Comparison of ENCODE assay signal across 18 cellular contexts in genomic region chr6:30774701-30775100, GRCh38. TPM values are rescaled to one million over a fixed set of nuclear protein-coding genes. Genes with fewer than 3 reads are reported as not detected.
DNase-seq lines count a peak whose midpoint lies in the region; ATAC-seq and TF ChIP-seq lines count a peak whose summit lies in the region.
"Had no signal": no experiment of that assay in that cellular context is flagged by ENCODE, and none has a peak within 500 bp of the region (broad histone marks: within the 10 kb centered on the region; RNA-seq: fewer than 3 reads in every experiment).

No MANE protein-coding gene starts in this region.

- H3K4me1 ChIP-seq in mammary epithelial cell (ENCODE audit: insufficient read depth, low read length) (peaks cover 15% of the 10 kb centered on the region), mesenchymal stem cell (ENCODE audit: control insufficient read depth, insufficient read depth, low read depth, low read length) (peaks cover 17% of the 10 kb centered on the region), gastrocnemius medialis (peaks cover 14% of the 10 kb centered on the region in 2 donors), vagina (peaks cover 23% of the 10 kb centered on the region), ovary (ENCODE audit: insufficient read depth) (peaks cover 8% of the 10 kb centered on the region)

- H3K9ac ChIP-seq in mammary epithelial cell (ENCODE audit: insufficient read depth, low read length) (no peak overlapping the region), mesenchymal stem cell (ENCODE audit: low read length) (no peak overlapping the region)

- no peak overlapping the region for H2AFZ ChIP-seq in mammary epithelial cell (ENCODE audit: low read depth, low read length)
- H2AFZ ChIP-seq in mesenchymal stem cell (ENCODE audit: low read depth, low read length), result no peak overlapping the region

- peak overlapping the region; percentile 4 for H4K91ac ChIP-seq in mesenchymal stem cell (ENCODE audit: low read length)

- no peak for TF ChIP-seq EP300 in ovary (IDR thresholded peaks at IDR 0.05)

- H3K9me3 Mint-ChIP-seq in activated CD4-positive, alpha-beta T cell treated with anti-CD3 and anti-CD28 coated beads, Interleukin-2, amount 10 ng/mL, durations not matched to agents 24 days and 14 days, result peaks cover 5% of the 10 kb centered on the region

- no peaks in the 10 kb centered on the region for H3K79me2 ChIP-seq in mammary epithelial cell (ENCODE audit: insufficient read depth, low read length)

- peak overlapping the region; percentile 82 for H2BK120ac ChIP-seq in mesenchymal stem cell (ENCODE audit: low read depth, low read length)

- intact Hi-C loops in activated CD4-positive, alpha-beta T cell treated with anti-CD3 and anti-CD28 coated beads, Interleukin-2, amount 10 ng/mL, durations not matched to agents 24 days and 14 days (cut with micrococcal nuclease), result no loop called here
- intact Hi-C loops in mammary epithelial cell (cut with micrococcal nuclease), result no loop called here
- intact Hi-C loops in gastrocnemius medialis (cut with DNase I; ENCODE audit: low total_unique reads), result no loop called here
- intact Hi-C loops in vagina (cut with DNase I), result no loop called here
- intact Hi-C loops in ovary (cut with DNase I), result loop anchor here in 1 of 4 donors (5.0 kb wide), 1 partner anchor 32 kb away; the partner anchor contains the start of genes FLOT1 and IER3

- peaks cover 5% of the 10 kb centered on the region for H3K36me3 Mint-ChIP-seq in activated CD4-positive, alpha-beta T cell treated with anti-CD3 and anti-CD28 coated beads, Interleukin-2, amount 10 ng/mL, durations not matched to agents 24 days and 14 days (ENCODE audit: low read depth)

- H3K18ac ChIP-seq in mesenchymal stem cell (ENCODE audit: low read depth in 1 of 2, low read length in 2 of 2), result peak overlapping the region in 1 of 2 experiments; percentile 55

- H3K36me3 ChIP-seq in mammary epithelial cell (ENCODE audit: insufficient read depth, low read length), result no peaks in the 10 kb centered on the region
- no peaks in the 10 kb centered on the region for H3K36me3 ChIP-seq in mesenchymal stem cell (ENCODE audit: control insufficient read depth in 1 of 2, insufficient read depth in 2 of 2, low read depth in 1 of 2, low read length in 2 of 2)
- no peaks in the 10 kb centered on the region for H3K36me3 ChIP-seq in gastrocnemius medialis
- no peaks in the 10 kb centered on the region for H3K36me3 ChIP-seq in vagina
- no peaks in the 10 kb centered on the region for H3K36me3 ChIP-seq in ovary

- no peak overlapping the region for H3K23ac ChIP-seq in mesenchymal stem cell (ENCODE audit: low read length in 2 of 2)

- H3K27ac Mint-ChIP-seq in activated CD4-positive, alpha-beta T cell treated with anti-CD3 and anti-CD28 coated beads, Interleukin-2, amount 10 ng/mL, durations not matched to agents 24 days and 14 days, result peak overlapping the region; percentile 34

- peaks cover 2% of the 10 kb centered on the region for H3K79me1 ChIP-seq in mesenchymal stem cell (replicated peaks; ENCODE audit: low read length, poor library complexity, severe bottlenecking)

- no peak overlapping the region for H3K4me3 Mint-ChIP-seq in activated CD4-positive, alpha-beta T cell treated with anti-CD3 and anti-CD28 coated beads, Interleukin-2, amount 10 ng/mL, durations not matched to agents 24 days and 14 days

- peak overlapping the region; percentile 28 for H2AK5ac ChIP-seq in mesenchymal stem cell (ENCODE audit: low read length, severe bottlenecking)

- ATAC-seq in gastrocnemius medialis, result peak; percentile 59 to 70

- H3K4me3 ChIP-seq in mammary epithelial cell (replicated peaks in 1 of 3; ENCODE audit: insufficient read depth in 1 of 3, low read depth in 2 of 3, low read length in 3 of 3) (no peak overlapping the region), mesenchymal stem cell (ENCODE audit: insufficient read depth in 1 of 2, low read depth in 1 of 2, low read length in 2 of 2) (no peak overlapping the region), gastrocnemius medialis (no peak overlapping the region), vagina (no peak overlapping the region), ovary (no peak overlapping the region)

- H3K4me1 Mint-ChIP-seq in activated CD4-positive, alpha-beta T cell treated with anti-CD3 and anti-CD28 coated beads, Interleukin-2, amount 10 ng/mL, durations not matched to agents 24 days and 14 days, result peaks cover 71% of the 10 kb centered on the region

- no peaks in the 10 kb centered on the region for H3K9me3 ChIP-seq in mammary epithelial cell (replicated peaks; ENCODE audit: insufficient read depth, low read length)
- no peaks in the 10 kb centered on the region for H3K9me3 ChIP-seq in mesenchymal stem cell (ENCODE audit: control insufficient read depth, low read length)
- H3K9me3 ChIP-seq in gastrocnemius medialis, result no peaks in the 10 kb centered on the region
- no peaks in the 10 kb centered on the region for H3K9me3 ChIP-seq in vagina
- no peaks in the 10 kb centered on the region for H3K9me3 ChIP-seq in ovary

- no peak overlapping the region for H3K14ac ChIP-seq in mesenchymal stem cell (ENCODE audit: low read length in 2 of 2)

- no peak for DNase-seq in activated CD4-positive, alpha-beta T cell treated with anti-CD3 and anti-CD28 coated beads, Interleukin-2, amount 10 ng/mL, durations not matched to agents 24 days and 14 days
- no peak for DNase-seq in activated CD4-positive, alpha-beta T cell treated with anti-CD3 and anti-CD28 coated beads for 48 hours
- no peak for DNase-seq in mammary epithelial cell
- no peak for DNase-seq in mesenchymal stem cell
- DNase-seq in gastrocnemius medialis, result peak in 1 of 2 donors; percentile 49
- no peak for DNase-seq in stimulated activated CD4-positive, alpha-beta T cell treated with anti-CD3 and anti-CD28 coated beads, Interleukin-4, amount 100 ng/mL, for 1 hour
- DNase-seq in vagina (ENCODE audit: extremely low spot score in 2 of 2), result no peak
- DNase-seq in ovary, result no peak
- DNase-seq: C1 segment of cervical spinal cord, DMS153, EL, H7, Karpas-422, NCI-H187 treated with DMSO at 0.1 percent for 48 hours, NCI-H2171 treated with DMSO at 0.1 percent for 48 hours, NCI-H774, SIG-M5 had no signal

- dilution Hi-C loops in mammary epithelial cell (cut with HindIII; ENCODE audit: low sequenced_read_pairs), result loop anchor here (5.0 kb wide), 1 partner anchor 93 kb away; no protein-coding TSS in a partner anchor

- peak overlapping the region; percentile 75 to 80 for H2BK12ac ChIP-seq in mesenchymal stem cell (ENCODE audit: low read length in 2 of 2)

- H3K27ac ChIP-seq in mammary epithelial cell (ENCODE audit: insufficient read depth, low read depth, low read length), result no peak overlapping the region
- H3K27ac ChIP-seq in mesenchymal stem cell (ENCODE audit: low read length, poor library complexity, severe bottlenecking), result no peak overlapping the region
- H3K27ac ChIP-seq in gastrocnemius medialis, result no peak overlapping the region
- H3K27ac ChIP-seq in vagina, result no peak overlapping the region
- no peak overlapping the region for H3K27ac ChIP-seq in ovary
- H3K27ac ChIP-seq: 22Rv1 had no signal

- CTCF ChIA-PET in mammary epithelial cell (lab: Charles Lee; ENCODE audit: low non-redundant PET), result no interaction called here

- in situ Hi-C loops in mammary epithelial cell (cut with MboI; ENCODE audit: low sequenced_read_pairs in 2 of 2), result no loop called here
- in situ Hi-C loops in gastrocnemius medialis (cut with MboI; ENCODE audit: low sequenced_read_pairs in 4 of 4), result no loop called here

- no peak overlapping the region for H4K8ac ChIP-seq in mesenchymal stem cell (ENCODE audit: low read length)

- 91% methylated on average over 8 of the region's 8 CpGs for WGBS in mammary epithelial cell (ENCODE audit: low coverage, missing lambda C conversion rate)
- WGBS in mesenchymal stem cell, result 93% methylated on average over 7 of the region's 8 CpGs
- 82 to 89% (median 83%) methylated on average over 8 of the region's 8 CpGs for WGBS in ovary, 3 donors

- no peaks in the 10 kb centered on the region for H3K27me3 ChIP-seq in mammary epithelial cell (ENCODE audit: insufficient read depth, low read length)
- H3K27me3 ChIP-seq in mesenchymal stem cell (ENCODE audit: control insufficient read depth in 1 of 2, insufficient read depth in 1 of 2, low read length in 2 of 2), result no peaks in the 10 kb centered on the region
- no peaks in the 10 kb centered on the region for H3K27me3 ChIP-seq in gastrocnemius medialis
- no peaks in the 10 kb centered on the region for H3K27me3 ChIP-seq in vagina
- no peaks in the 10 kb centered on the region for H3K27me3 ChIP-seq in ovary

- TSS peak; percentile 86 for BruUV-seq in mammary epithelial cell (replicated peaks; lab: Mats Ljungman, UMichigan)

- H3K4ac ChIP-seq in mesenchymal stem cell (ENCODE audit: low read depth in 1 of 2, low read length in 2 of 2), result peak overlapping the region; percentile 2 to 10

- no peak overlapping the region for H2BK5ac ChIP-seq in mesenchymal stem cell (ENCODE audit: low read depth, low read length, poor library complexity, severe bottlenecking)

- no peaks in the 10 kb centered on the region for H4K20me1 ChIP-seq in mammary epithelial cell (ENCODE audit: insufficient read depth, low read length)

- H3K4me2 ChIP-seq in mammary epithelial cell (ENCODE audit: insufficient read depth, low read depth, low read length), result no peak overlapping the region
- no peak overlapping the region for H3K4me2 ChIP-seq in mesenchymal stem cell (ENCODE audit: low read length, poor library complexity, severe bottlenecking)

- TF ChIP-seq POLR2A in gastrocnemius medialis (IDR thresholded peaks at IDR 0.05) (no peak), vagina (IDR thresholded peaks at IDR 0.05) (no peak), ovary (IDR thresholded peaks at IDR 0.05) (no peak)

- no peaks in the 10 kb centered on the region for H3K27me3 Mint-ChIP-seq in activated CD4-positive, alpha-beta T cell treated with anti-CD3 and anti-CD28 coated beads, Interleukin-2, amount 10 ng/mL, durations not matched to agents 24 days and 14 days

- no peak overlapping the region for H2BK15ac ChIP-seq in mesenchymal stem cell (ENCODE audit: low read depth, poor library complexity, severe bottlenecking)

- TF ChIP-seq CTCF in mammary epithelial cell (conservative IDR thresholded peaks at IDR 0.05 in 1 of 2, IDR thresholded peaks at IDR 0.05 in 1 of 2; ENCODE audit: extremely low read depth in 1 of 2, insufficient read depth in 1 of 2, low read depth in 1 of 2, low read length in 2 of 2), result no peak
- no peak for TF ChIP-seq CTCF in gastrocnemius medialis (IDR thresholded peaks at IDR 0.05 in 4 of 5, conservative IDR thresholded peaks at IDR 0.05 in 1 of 5)
- TF ChIP-seq CTCF in vagina (IDR thresholded peaks at IDR 0.05), result no peak
- TF ChIP-seq CTCF in ovary (IDR thresholded peaks at IDR 0.05), result no peak

RNA-seq across cellular contexts. Expression of gene IER3, which starts 30.4 kb away (rescaled TPM):
- total RNA-seq in activated CD4-positive, alpha-beta T cell treated with anti-CD3 and anti-CD28 coated beads, Interleukin-2, amount 10 ng/mL, durations not matched to agents 24 days and 14 days, result 512 and 516 TPM in 2 replicates
- total RNA-seq in mammary epithelial cell (100 to 1,000 TPM in 1 of 2 donors, 10 to 100 TPM in 1; 68.8 to 390 TPM), gastrocnemius medialis (1 to 10 TPM in 3 of 4 donors, under 1 TPM in 1; 0.24 to 2.0 (median 1.4) TPM), vagina (40.5 TPM), ovary (100 to 1,000 TPM in 1 of 7 donors, 10 to 100 TPM in 5, 1 to 10 TPM in 1; 9.7 to 221 (median 20.6) TPM)
- polyA plus RNA-seq in mammary epithelial cell (121 TPM), ovary (10 to 100 TPM; 16.1 to 30.6 TPM)
- polyA minus RNA-seq in mammary epithelial cell, result 81.4 TPM
- 220 TPM for polyA plus RNA-seq in mesenchymal stem cell (2013, experiment 1 of 2)
- polyA plus RNA-seq in mesenchymal stem cell (2013, experiment 2 of 2), result 207 TPM

RNA-seq across cellular contexts. Expression of gene FLOT1, which starts 32.2 kb away (rescaled TPM):
- total RNA-seq in activated CD4-positive, alpha-beta T cell treated with anti-CD3 and anti-CD28 coated beads, Interleukin-2, amount 10 ng/mL, durations not matched to agents 24 days and 14 days, result 239 and 260 TPM in 2 replicates
- total RNA-seq in mammary epithelial cell (10 to 100 TPM; 53.9 to 57.5 TPM), gastrocnemius medialis (100 to 1,000 TPM in 3 of 4 donors, 10 to 100 TPM in 1; 96.9 to 127 (median 117) TPM), vagina (165 TPM), ovary (100 to 1,000 TPM in 6 of 7 donors, 10 to 100 TPM in 1; 64.1 to 154 (median 116) TPM)
- polyA plus RNA-seq in mammary epithelial cell (63.7 TPM), ovary (100 to 1,000 TPM; 124 to 180 TPM)
- polyA minus RNA-seq in mammary epithelial cell, result 47.4 TPM
- 120 TPM for polyA plus RNA-seq in mesenchymal stem cell (2013, experiment 1 of 2)
- polyA plus RNA-seq in mesenchymal stem cell (2013, experiment 2 of 2), result 118 TPM

RNA-seq across cellular contexts. Expression of gene TUBB, which starts 54.5 kb away (rescaled TPM):
- total RNA-seq in activated CD4-positive, alpha-beta T cell treated with anti-CD3 and anti-CD28 coated beads, Interleukin-2, amount 10 ng/mL, durations not matched to agents 24 days and 14 days, result 1,084 and 1,089 TPM in 2 replicates
- total RNA-seq in mammary epithelial cell, result 100 to 1,000 TPM; 400 to 787 TPM
- 1,634 TPM for polyA plus RNA-seq in mammary epithelial cell
- 1,336 TPM for polyA minus RNA-seq in mammary epithelial cell
- 839 TPM for polyA plus RNA-seq in mesenchymal stem cell (2013, experiment 1 of 2)
- polyA plus RNA-seq in mesenchymal stem cell (2013, experiment 2 of 2), result 819 TPM
- total RNA-seq in gastrocnemius medialis, result 100 to 1,000 TPM in 3 of 4 donors, 10 to 100 TPM in 1; 79.7 to 294 (median 193) TPM
- 293 TPM for total RNA-seq in vagina
- total RNA-seq in ovary, result 100 to 1,000 TPM; 242 to 697 (median 630) TPM
- 100 to 1,000 TPM; 370 to 772 TPM for polyA plus RNA-seq in ovary

RNA-seq across cellular contexts. Expression of gene MDC1, which starts 57.6 kb away (rescaled TPM):
- total RNA-seq in activated CD4-positive, alpha-beta T cell treated with anti-CD3 and anti-CD28 coated beads, Interleukin-2, amount 10 ng/mL, durations not matched to agents 24 days and 14 days, result 93.9 and 97.2 TPM in 2 replicates
- 10 to 100 TPM; 12.8 to 36.7 TPM for total RNA-seq in mammary epithelial cell
- polyA plus RNA-seq in mammary epithelial cell, result 10.7 TPM
- polyA minus RNA-seq in mammary epithelial cell, result 62.3 TPM
- 9.8 TPM for polyA plus RNA-seq in mesenchymal stem cell (2013, experiment 1 of 2)
- polyA plus RNA-seq in mesenchymal stem cell (2013, experiment 2 of 2), result 8.6 TPM
- total RNA-seq in gastrocnemius medialis, result 1 to 10 TPM; 3.6 to 8.9 (median 6.2) TPM
- 12.3 TPM for total RNA-seq in vagina
- 10 to 100 TPM; 13.1 to 62.5 (median 43.9) TPM for total RNA-seq in ovary
- 10 to 100 TPM; 20.1 to 39.0 TPM for polyA plus RNA-seq in ovary
